ENCODE assay signal across 8 cellular contexts in genomic region chr22:18056161-18056666, GRCh38. TPM values are rescaled to one million over a fixed set of nuclear protein-coding genes. Genes with fewer than 3 reads are reported as not detected.
DNase-seq lines count a peak whose midpoint lies in the region; ATAC-seq and TF ChIP-seq lines count a peak whose summit lies in the region.

No MANE protein-coding gene starts in this region.

- no peaks in the 10 kb centered on the region for H3K27me3 Mint-ChIP-seq in naive B cell

- H3K4me3 Mint-ChIP-seq in naive B cell, result peak overlapping the region; percentile 36 to 91 (median 76)

- H3K27ac ChIP-seq in dorsolateral prefrontal cortex, result peak overlapping the region; percentile 82 to 99 (median 96)

- no peaks in the 10 kb centered on the region for H3K36me3 ChIP-seq in GM06990 (ENCODE audit: control insufficient read depth, insufficient read depth, low read length)

- intact Hi-C loops in dorsolateral prefrontal cortex (cut with DNase I), result loop anchor here in 1 of 2 donors (1.0 kb wide), 2 partner anchors 12 to 32 kb away; partner anchors contain the start of gene MICAL3

- H3K27ac Mint-ChIP-seq in naive B cell, result peak overlapping the region; percentile 96 to 100 (median 99)

- no peak overlapping the region for H3K4me3 ChIP-seq in GM06990 (replicated peaks; ENCODE audit: low read depth, low read length)
- H3K4me3 ChIP-seq in dorsolateral prefrontal cortex, result peak overlapping the region in 4 of 59 donors; percentile 7 to 24 (median 12)

- H3K4me1 Mint-ChIP-seq in naive B cell, result peaks cover 39 to 49% (median 43%) of the 10 kb centered on the region in 3 donors

- ATAC-seq in naive B cell (ENCODE audit: low read depth in 2 of 2) (peak; percentile 8 to 14), GM18873 (IDR thresholded peaks at IDR 0.05; ENCODE audit: low FRiP score, unreplicated experiment) (no peak), HG03442 (IDR thresholded peaks at IDR 0.05; ENCODE audit: unreplicated experiment) (no peak)

- no peaks in the 10 kb centered on the region for H3K9me3 Mint-ChIP-seq in naive B cell

- DNase-seq in GM06990 (ENCODE audit: extremely low read depth, insufficient read length) (peak; percentile 50), NCI-H2227 (lab: John Stamatoyannopoulos, UW; ENCODE audit: unreplicated experiment) (peak; percentile 49), dorsolateral prefrontal cortex (peak; percentile 30 to 83 (median 70)), naive B cell (no peak), NCI-H187 treated with DMSO at 0.1 percent for 48 hours (lab: John Stamatoyannopoulos, UW) (no peak), NCI-H1436 treated with DMSO at 0.1 percent for 48 hours (lab: John Stamatoyannopoulos, UW) (no peak)

- TF ChIP-seq CTCF in GM06990 (IDR thresholded peaks at IDR 0.05; ENCODE audit: insufficient read depth, low read length, poor library complexity, severe bottlenecking), result no peak
- peak in 1 of 56 donors; percentile 12 for TF ChIP-seq CTCF in dorsolateral prefrontal cortex (IDR thresholded peaks at IDR 0.05 in 54 of 56, conservative IDR thresholded peaks at IDR 0.05 in 2 of 56; ENCODE audit: low read depth in 1 of 56, partially characterized antibody in 56 of 56)

- no peaks in the 10 kb centered on the region for H3K27me3 ChIP-seq in GM06990 (replicated peaks; ENCODE audit: control insufficient read depth, insufficient read depth, low read length)
- H3K27me3 ChIP-seq in dorsolateral prefrontal cortex, result no peaks in the 10 kb centered on the region

- no peaks in the 10 kb centered on the region for H3K36me3 Mint-ChIP-seq in naive B cell

RNA-seq across cellular contexts. Expression of gene PEX26, which starts 21.6 kb away (rescaled TPM):
- total RNA-seq in dorsolateral prefrontal cortex, result 10 to 100 TPM; 40.8 to 77.7 (median 61.3) TPM
- polyA plus RNA-seq in naive B cell (ENCODE audit: low read depth in 6 of 6), result 1 to 10 TPM; 1.0 to 4.3 (median 2.4) TPM

RNA-seq across cellular contexts. Expression of gene MICAL3, which starts 31.9 kb away (rescaled TPM):
- 100 to 1,000 TPM; 126 to 274 (median 183) TPM for total RNA-seq in dorsolateral prefrontal cortex
- polyA plus RNA-seq in naive B cell (ENCODE audit: low read depth in 6 of 6), result 10 to 100 TPM; 10.9 to 28.0 (median 15.6) TPM

RNA-seq across cellular contexts. Expression of gene TUBA8, which starts 54.4 kb away (rescaled TPM):
- total RNA-seq in dorsolateral prefrontal cortex, result 10 to 100 TPM; 11.7 to 80.9 (median 48.1) TPM
- polyA plus RNA-seq in naive B cell (ENCODE audit: low read depth in 6 of 6), result 1 to 10 TPM in 3 of 6 donors, under 1 TPM in 2, not detected in 1; 0.78 to 2.4 (median 1.4) TPM

Comparison
In these comparisons a context has a peak if more than half of its experiments do, and no peak if none do; other contexts are left out.
1. DNase-seq: peak in GM06990 (single experiment), NCI-H2227 (single experiment) and dorsolateral prefrontal cortex (10 of 10); none in naive B cell (single experiment), NCI-H187 treated with DMSO at 0.1 percent for 48 hours (single experiment) and NCI-H1436 treated with DMSO at 0.1 percent for 48 hours (single experiment).
2. ATAC-seq: peak in naive B cell (2 of 2); none in GM18873 (single experiment) and HG03442 (single experiment).